Comparison of ENCODE assay signal across 17 cellular contexts in genomic region chr22:35384973-35385588, GRCh38.
"Had no signal": no experiment of that assay in that cellular context is flagged by ENCODE, and none has a peak within 500 bp of the region (broad histone marks: within the 10 kb centered on the region; RNA-seq: fewer than 3 reads in every experiment).

No MANE protein-coding gene starts in this region.

- H3K4me3 ChIP-seq: coronary artery, esophagus squamous epithelium, suprapubic skin had no signal

- H3K27ac Mint-ChIP-seq: activated CD4-positive, alpha-beta T cell treated with anti-CD3 and anti-CD28 coated beads, Interleukin-2, amount 10 ng/mL, durations not matched to agents 24 days and 14 days; activated naive CD8-positive, alpha-beta T cell treated with anti-CD3 and anti-CD28 coated beads, Interleukin-2, amount 10 ng/mL, durations not matched to agents 7 days and 5 days; immature natural killer cell had no signal

- ATAC-seq: foreskin keratinocyte had no signal

- H3K27ac ChIP-seq: brain microvascular endothelial cell, coronary artery, esophagus squamous epithelium, foreskin keratinocyte, suprapubic skin had no signal

- DNase-seq: activated CD4-positive, alpha-beta T cell treated with anti-CD3 and anti-CD28 coated beads, Interleukin-2, amount 10 ng/mL, durations not matched to agents 24 days and 14 days; activated CD4-positive, CD25-positive, alpha-beta regulatory T cell; activated CD8-positive, alpha-beta memory T cell treated with anti-CD3 and anti-CD28 coated beads, Interleukin-2, amount 50 U/mL, for 48 hours; activated naive CD8-positive, alpha-beta T cell treated with anti-CD3 and anti-CD28 coated beads, Interleukin-2, amount 10 ng/mL, durations not matched to agents 7 days and 5 days; anterior cingulate cortex; brain microvascular endothelial cell; effector CD4-positive, alpha-beta T cell; esophagus squamous epithelium; foreskin keratinocyte; immature natural killer cell; stimulated activated CD4-positive, alpha-beta T cell treated with anti-CD3 and anti-CD28 coated beads, Interleukin-4, amount 100 ng/mL, for 4 hours; stimulated activated CD8-positive, alpha-beta memory T cell treated with anti-CD3 and anti-CD28 coated beads, Interleukin-4, amount 100 ng/mL, for 48 hours; stimulated activated naive CD4-positive, alpha-beta T cell treated with Interleukin-2 at 50 U/mL for 16 hours; trophoblast cell had no signal

- H3K36me3 ChIP-seq: brain microvascular endothelial cell had no signal

- H3K4me1 ChIP-seq: foreskin keratinocyte had no signal

- H3K36me3 Mint-ChIP-seq: activated naive CD8-positive, alpha-beta T cell treated with anti-CD3 and anti-CD28 coated beads, Interleukin-2, amount 10 ng/mL, durations not matched to agents 7 days and 5 days; immature natural killer cell had no signal

- H3K4me3 Mint-ChIP-seq: activated CD4-positive, alpha-beta T cell treated with anti-CD3 and anti-CD28 coated beads, Interleukin-2, amount 10 ng/mL, durations not matched to agents 24 days and 14 days; activated naive CD8-positive, alpha-beta T cell treated with anti-CD3 and anti-CD28 coated beads, Interleukin-2, amount 10 ng/mL, durations not matched to agents 7 days and 5 days; central memory CD8-positive, alpha-beta T cell; immature natural killer cell had no signal

- H3K9me3 Mint-ChIP-seq: activated CD4-positive, alpha-beta T cell treated with anti-CD3 and anti-CD28 coated beads, Interleukin-2, amount 10 ng/mL, durations not matched to agents 24 days and 14 days; activated naive CD8-positive, alpha-beta T cell treated with anti-CD3 and anti-CD28 coated beads, Interleukin-2, amount 10 ng/mL, durations not matched to agents 7 days and 5 days; central memory CD8-positive, alpha-beta T cell; immature natural killer cell had no signal

- H3K27me3 ChIP-seq: brain microvascular endothelial cell, esophagus squamous epithelium, foreskin keratinocyte, suprapubic skin had no signal

- H3K9me3 ChIP-seq: esophagus squamous epithelium, suprapubic skin had no signal
